In the genomic region with DNA sequence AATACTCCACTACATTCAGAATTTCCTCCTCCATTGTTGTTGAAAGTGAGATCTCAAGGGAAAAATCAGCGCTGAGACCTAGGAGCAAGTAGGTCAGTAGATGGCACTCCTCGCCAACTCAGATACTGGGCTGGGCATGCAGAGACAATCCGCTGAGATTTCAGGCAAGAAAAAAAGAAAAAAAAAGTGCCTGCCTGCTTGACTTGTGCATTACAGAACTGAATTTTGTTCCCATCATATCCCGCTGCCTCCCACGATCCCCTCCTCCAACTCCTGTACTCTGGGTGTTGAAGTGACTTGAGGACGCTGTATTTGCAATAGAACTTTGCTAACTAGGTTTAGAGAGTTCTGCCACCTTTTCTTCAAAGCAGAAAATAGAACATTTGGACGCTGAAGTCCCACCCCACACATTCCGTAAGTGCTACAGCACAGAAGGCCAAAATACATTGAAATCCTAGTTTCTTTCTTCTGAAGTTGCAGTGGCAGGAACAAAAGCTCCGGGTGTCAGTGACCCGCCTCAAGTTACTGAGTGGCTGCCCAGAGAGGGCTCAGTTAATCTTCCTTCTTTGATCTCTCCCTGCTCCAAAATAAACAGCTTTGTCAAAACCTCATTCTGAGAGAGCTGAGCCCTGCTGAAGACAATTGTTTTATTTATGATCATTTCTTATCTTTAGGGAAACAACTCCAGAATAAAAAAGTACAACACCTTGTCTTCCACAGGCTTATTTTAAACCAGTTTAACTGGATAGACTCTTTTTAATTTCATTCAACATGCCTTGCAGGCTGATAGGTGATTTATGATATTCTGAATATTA, we compare ENCODE assay signal across 8 cellular contexts.
A peak's percentile ranks its signal among the peaks of the same experiment; 100 is the strongest.
DNase-seq lines count a peak whose midpoint lies in the region; ATAC-seq, FAIRE-seq and TF ChIP-seq lines count a peak whose summit lies in the region.

No MANE protein-coding gene starts in this region.

- H3K4me1 ChIP-seq in A549 (peaks cover 40% of the 10 kb centered on the region), Panc1 (ENCODE audit: control insufficient read depth, insufficient read depth, low read length) (no peaks in the 10 kb centered on the region), cardiac muscle cell (ENCODE audit: low read depth) (peaks cover 52% of the 10 kb centered on the region)

- intact Hi-C loops in Panc1 (cut with micrococcal nuclease; ENCODE audit: unreplicated experiment) = loop anchor here (10.0 kb wide), 1 partner anchor 248 kb away; no protein-coding TSS in a partner anchor

- no peak for TF ChIP-seq EP300 in A549 (IDR thresholded peaks at IDR 0.05)

- ATAC-seq in A549 = peak; percentile 94 to 95
- peak; percentile 50 for ATAC-seq in GM18502 (IDR thresholded peaks at IDR 0.05; ENCODE audit: poor library complexity, unreplicated experiment)
- ATAC-seq in Panc1 = no peak; the same call in 1 of the 2 replicates
- no peak for ATAC-seq in stimulated activated memory B cell treated with anti-CD40 and anti-IgM and Interleukin-4, amounts not matched to agents 10 μg/mL and 1 μg/mL and 100 μg/mL, for 72 hours

- H3K4me3 ChIP-seq in A549 (peak overlapping the region; percentile 18; the same call in 1 of the 3 replicates), Panc1 (ENCODE audit: low read depth in 2 of 2, low read length in 2 of 2) (no peak overlapping the region), cardiac muscle cell (peak overlapping the region; percentile 19)

- peak overlapping the region; percentile 71 for H3K27ac Mint-ChIP-seq in activated naive CD8-positive, alpha-beta T cell treated with anti-CD3 and anti-CD28 coated beads for 36 hours
- H3K27ac Mint-ChIP-seq in progenitor cell of endocrine pancreas = peak overlapping the region; percentile 91
- no peak overlapping the region for H3K27ac Mint-ChIP-seq in stimulated activated memory B cell treated with anti-CD40 and anti-IgM and Interleukin-4, amounts not matched to agents 10 μg/mL and 1 μg/mL and 100 μg/mL, for 72 hours

- H3K27me3 ChIP-seq in Panc1 (ENCODE audit: control insufficient read depth, insufficient read depth, low read length) (no peaks in the 10 kb centered on the region), cardiac muscle cell (no peaks in the 10 kb centered on the region)

- H3K9me3 ChIP-seq in A549 (no peaks in the 10 kb centered on the region), Panc1 (ENCODE audit: control insufficient read depth, insufficient read depth, low read depth, low read length) (no peaks in the 10 kb centered on the region), cardiac muscle cell (ENCODE audit: low read depth) (no peaks in the 10 kb centered on the region)

- WGBS in A549 (ENCODE audit: missing lambda C conversion rate) = 20% methylated on average over 10 of the region's 10 CpGs

- CTCF ChIA-PET in A549 (lab: Yijun Ruan, JAX) = interaction anchor here (0.5 to 6.7 kb wide), 30 partner anchors 8 to 1461 kb away, joined by 3 to 55 read pairs (median 4); a partner anchor contains a TSS
- CTCF ChIA-PET in Panc1 (lab: Charles Lee) = no interaction called here

- no peaks in the 10 kb centered on the region for H3K9me3 Mint-ChIP-seq in activated naive CD8-positive, alpha-beta T cell treated with anti-CD3 and anti-CD28 coated beads for 36 hours
- no peaks in the 10 kb centered on the region for H3K9me3 Mint-ChIP-seq in progenitor cell of endocrine pancreas (ENCODE audit: low read depth)
- H3K9me3 Mint-ChIP-seq in stimulated activated memory B cell treated with anti-CD40 and anti-IgM and Interleukin-4, amounts not matched to agents 10 μg/mL and 1 μg/mL and 100 μg/mL, for 72 hours = no peaks in the 10 kb centered on the region

- FAIRE-seq in A549 (lab: Jason Lieb, UNC) = peak; percentile 93
- no peak for FAIRE-seq in HTR-8/SVneo (lab: Jason Lieb, UNC)

- peak; percentile 95 to 96 for TF ChIP-seq RAD21 in A549 (conservative IDR thresholded peaks at IDR 0.05 in 1 of 2, IDR thresholded peaks at IDR 0.05 in 1 of 2)

- DNase-seq in A549 (ENCODE audit: low read depth in 1 of 2, low spot score in 1 of 2) (peak; percentile 66 to 83), HTR-8/SVneo (ENCODE audit: insufficient read length, low spot score) (peak; percentile 36), Panc1 (ENCODE audit: low read depth, low spot score) (peak; percentile 24), cardiac muscle cell (ENCODE audit: low read depth in 1 of 2, low spot score in 1 of 2) (peak; percentile 86 to 92), progenitor cell of endocrine pancreas (ENCODE audit: low spot score, unreplicated experiment) (peak; percentile 30)
- DNase-seq in activated naive CD8-positive, alpha-beta T cell treated with anti-CD3 and anti-CD28 coated beads for 36 hours = peak; percentile 46

- peaks cover 73% of the 10 kb centered on the region for H3K4me1 Mint-ChIP-seq in activated naive CD8-positive, alpha-beta T cell treated with anti-CD3 and anti-CD28 coated beads for 36 hours
- H3K4me1 Mint-ChIP-seq in progenitor cell of endocrine pancreas (ENCODE audit: low read depth) = peaks cover 30% of the 10 kb centered on the region
- no peaks in the 10 kb centered on the region for H3K4me1 Mint-ChIP-seq in stimulated activated memory B cell treated with anti-CD40 and anti-IgM and Interleukin-4, amounts not matched to agents 10 μg/mL and 1 μg/mL and 100 μg/mL, for 72 hours

- peaks cover 53% of the 10 kb centered on the region for H3K36me3 Mint-ChIP-seq in activated naive CD8-positive, alpha-beta T cell treated with anti-CD3 and anti-CD28 coated beads for 36 hours
- H3K36me3 Mint-ChIP-seq in progenitor cell of endocrine pancreas (ENCODE audit: insufficient read depth) = no peaks in the 10 kb centered on the region
- H3K36me3 Mint-ChIP-seq in stimulated activated memory B cell treated with anti-CD40 and anti-IgM and Interleukin-4, amounts not matched to agents 10 μg/mL and 1 μg/mL and 100 μg/mL, for 72 hours = no peaks in the 10 kb centered on the region

- in situ Hi-C loops in Panc1 (cut with HindIII; ENCODE audit: low pct_unique_long_range_greater_than_20kb, low sequenced_read_pairs) = no loop called here

- H3K36me3 ChIP-seq in Panc1 (ENCODE audit: control insufficient read depth, insufficient read depth, low read length) (no peaks in the 10 kb centered on the region), cardiac muscle cell (peaks cover 9% of the 10 kb centered on the region)

- H3K27me3 Mint-ChIP-seq in activated naive CD8-positive, alpha-beta T cell treated with anti-CD3 and anti-CD28 coated beads for 36 hours = no peaks in the 10 kb centered on the region
- H3K27me3 Mint-ChIP-seq in progenitor cell of endocrine pancreas = no peaks in the 10 kb centered on the region
- no peaks in the 10 kb centered on the region for H3K27me3 Mint-ChIP-seq in stimulated activated memory B cell treated with anti-CD40 and anti-IgM and Interleukin-4, amounts not matched to agents 10 μg/mL and 1 μg/mL and 100 μg/mL, for 72 hours

- no peak overlapping the region for H3K4me3 Mint-ChIP-seq in activated naive CD8-positive, alpha-beta T cell treated with anti-CD3 and anti-CD28 coated beads for 36 hours
- peak overlapping the region; percentile 65 for H3K4me3 Mint-ChIP-seq in progenitor cell of endocrine pancreas (ENCODE audit: low read depth)
- H3K4me3 Mint-ChIP-seq in stimulated activated memory B cell treated with anti-CD40 and anti-IgM and Interleukin-4, amounts not matched to agents 10 μg/mL and 1 μg/mL and 100 μg/mL, for 72 hours = no peak overlapping the region

- H3K4me2 ChIP-seq in A549 = peak overlapping the region; percentile 75

- no TSS peak for BruUV-seq in Panc1 (replicated peaks; lab: Mats Ljungman, UMichigan)

- TF ChIP-seq POLR2A in A549 (IDR thresholded peaks at IDR 0.05; ENCODE audit: low read length) = no peak

- H3K27ac ChIP-seq in A549 (peak overlapping the region; percentile 46 to 60; a peak in 4 of 6 replicates), Panc1 (ENCODE audit: low read length) (no peak overlapping the region), cardiac muscle cell (peak overlapping the region; percentile 91)

- POLR2A ChIA-PET in A549 (lab: Yijun Ruan, JAX) (interaction anchor here (0.6 kb wide), 1 partner anchor 303 kb away, joined by 3 read pairs; no protein-coding TSS in a partner anchor), Panc1 (lab: Charles Lee) (no interaction called here)

- peak; percentile 94 for TF ChIP-seq CTCF in A549 (IDR thresholded peaks at IDR 0.05)
- peak; percentile 65 for TF ChIP-seq CTCF in Panc1 (IDR thresholded peaks at IDR 0.05)
- peak; percentile 64 for TF ChIP-seq CTCF in cardiac muscle cell (IDR thresholded peaks at IDR 0.05; ENCODE audit: low read depth, low read length)
- peak; percentile 74 for TF ChIP-seq CTCF in progenitor cell of endocrine pancreas (IDR thresholded peaks at IDR 0.05; ENCODE audit: unreplicated experiment)

TF ChIP-seq in A549, 52 proteins besides CTCF, POLR2A, EP300 and RAD21:
- TF ChIP-seq SMC3 (IDR thresholded peaks at IDR 0.05) = peak; percentile 88
- TF ChIP-seq JUN (IDR thresholded peaks at IDR 0.05) = no peak

Comparison
In these comparisons a context has a peak if more than half of its experiments do, and no peak if none do; other contexts are left out.
1. ATAC-seq: peak in A549 (2 of 2) and GM18502 (single experiment); none in Panc1 (single experiment) and stimulated activated memory B cell treated with anti-CD40 and anti-IgM and Interleukin-4, amounts not matched to agents 10 μg/mL and 1 μg/mL and 100 μg/mL, for 72 hours (single experiment).
2. DNase-seq: peak in every context shown above with its lines; median percentile 89 in cardiac muscle cell; 74 in A549; 46 in activated naive CD8-positive, alpha-beta T cell treated with anti-CD3 and anti-CD28 coated beads for 36 hours; 36 in HTR-8/SVneo; 30 in progenitor cell of endocrine pancreas; 24 in Panc1.
3. H3K4me3 ChIP-seq: peak in A549 (single experiment) and cardiac muscle cell (single experiment); none in Panc1 (0 of 2).
4. Peak in every context shown above with its lines, with median percentiles within 50 percentile points of each other: CTCF ChIP-seq.